ENCODE assay signal across 13 cellular contexts in the genomic region with DNA sequence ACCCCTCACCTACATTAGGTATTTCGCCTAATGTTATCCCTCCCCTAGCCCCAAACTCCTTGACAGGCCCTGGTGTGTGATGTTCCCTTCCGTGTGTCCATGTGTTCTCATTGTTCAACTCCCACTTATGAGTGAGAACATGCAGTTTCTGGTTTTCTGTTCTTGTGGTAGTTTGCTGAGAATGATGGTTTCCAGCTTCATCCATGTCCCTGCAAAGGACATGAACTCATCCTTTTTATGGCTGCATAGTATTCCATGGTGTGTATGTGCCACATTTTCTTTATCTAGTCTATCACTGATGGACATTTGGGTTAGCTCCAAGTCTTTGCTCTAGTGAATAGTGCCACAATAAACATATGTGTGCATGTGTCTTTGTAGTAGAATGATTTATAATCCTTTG. TPM values are rescaled to one million over a fixed set of nuclear protein-coding genes. Genes with fewer than 3 reads are reported as not detected.
"Had no signal": no experiment of that assay in that cellular context is flagged by ENCODE, and none has a peak within 500 bp of the region (broad histone marks: within the 10 kb centered on the region; RNA-seq: fewer than 3 reads in every experiment).

No MANE protein-coding gene starts in this region.

RNA-seq across cellular contexts. Expression of a gene that starts 14.4 kb away (rescaled TPM):
- total RNA-seq: activated B cell treated with CpG ODN at 0.5 μM for 24 hours; activated CD4-positive, alpha-beta memory T cell treated with anti-CD3 and anti-CD28 coated beads for 36 hours; activated CD4-positive, alpha-beta memory T cell treated with anti-CD3 and anti-CD28 coated beads, Interleukin-2, amount 10 ng/mL, durations not matched to agents 7 days and 5 days; activated CD4-positive, alpha-beta T cell treated with anti-CD3 and anti-CD28 coated beads for 36 hours; activated CD4-positive, alpha-beta T cell treated with anti-CD3 and anti-CD28 coated beads, Interleukin-2, amount 10 ng/mL, durations not matched to agents 24 days and 14 days; activated CD4-positive, alpha-beta T cell treated with anti-CD3 and anti-CD28 coated beads, Interleukin-2, amount 10 ng/mL, durations not matched to agents 7 days and 5 days; activated CD8-positive, alpha-beta memory T cell treated with anti-CD3 and anti-CD28 coated beads for 36 hours; activated CD8-positive, alpha-beta memory T cell treated with anti-CD3 and anti-CD28 coated beads, Interleukin-2, amount 10 ng/mL, durations not matched to agents 7 days and 5 days; activated CD8-positive, alpha-beta T cell treated with anti-CD3 and anti-CD28 coated beads for 36 hours; activated CD8-positive, alpha-beta T cell treated with anti-CD3 and anti-CD28 coated beads, Interleukin-2, amount 10 ng/mL, durations not matched to agents 7 days and 5 days; T-helper 1 cell treated with Interleukin-12 subunit alpha and Interleukin-12 subunit beta and Interleukin-4 antibody, amounts not matched to agents 30 ng/mL and 1 ng/mL, for 36 hours; T-helper 17 cell; T-helper 2 cell treated with Interferon-gamma antibody and Interleukin-4, amounts not matched to agents 100 ng/mL and 5 ng/mL, for 36 hours had no signal

RNA-seq across cellular contexts. Expression of a gene that starts 46.4 kb away (rescaled TPM):
- total RNA-seq: activated B cell treated with CpG ODN at 0.5 μM for 24 hours; activated CD4-positive, alpha-beta memory T cell treated with anti-CD3 and anti-CD28 coated beads for 36 hours; activated CD4-positive, alpha-beta memory T cell treated with anti-CD3 and anti-CD28 coated beads, Interleukin-2, amount 10 ng/mL, durations not matched to agents 7 days and 5 days; activated CD4-positive, alpha-beta T cell treated with anti-CD3 and anti-CD28 coated beads for 36 hours; activated CD4-positive, alpha-beta T cell treated with anti-CD3 and anti-CD28 coated beads, Interleukin-2, amount 10 ng/mL, durations not matched to agents 24 days and 14 days; activated CD4-positive, alpha-beta T cell treated with anti-CD3 and anti-CD28 coated beads, Interleukin-2, amount 10 ng/mL, durations not matched to agents 7 days and 5 days; activated CD8-positive, alpha-beta memory T cell treated with anti-CD3 and anti-CD28 coated beads for 36 hours; activated CD8-positive, alpha-beta memory T cell treated with anti-CD3 and anti-CD28 coated beads, Interleukin-2, amount 10 ng/mL, durations not matched to agents 7 days and 5 days; activated CD8-positive, alpha-beta T cell treated with anti-CD3 and anti-CD28 coated beads for 36 hours; activated CD8-positive, alpha-beta T cell treated with anti-CD3 and anti-CD28 coated beads, Interleukin-2, amount 10 ng/mL, durations not matched to agents 7 days and 5 days; T-helper 1 cell treated with Interleukin-12 subunit alpha and Interleukin-12 subunit beta and Interleukin-4 antibody, amounts not matched to agents 30 ng/mL and 1 ng/mL, for 36 hours; T-helper 17 cell; T-helper 2 cell treated with Interferon-gamma antibody and Interleukin-4, amounts not matched to agents 100 ng/mL and 5 ng/mL, for 36 hours had no signal
